Comparison of ENCODE assay signal across 8 cellular contexts in the genomic region with DNA sequence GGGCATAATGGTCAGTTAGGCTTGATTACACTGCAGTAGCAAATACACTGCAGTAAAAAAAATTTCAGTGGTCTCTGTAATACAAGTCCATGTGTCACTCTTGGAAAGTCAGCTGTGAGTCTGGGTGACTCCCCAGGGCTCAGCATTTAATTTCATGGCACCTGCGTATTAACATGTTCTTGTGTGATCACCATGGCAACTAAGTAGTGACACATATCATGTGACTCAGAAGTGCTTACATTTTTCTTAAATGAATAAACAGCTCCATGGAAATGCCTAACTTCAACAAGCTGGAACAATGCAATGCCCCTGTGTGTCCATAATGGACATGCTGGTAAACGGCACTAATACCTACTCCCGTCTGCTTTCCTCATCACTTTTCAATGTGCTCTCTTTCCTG.
DNase-seq lines count a peak whose midpoint lies in the region; ATAC-seq and TF ChIP-seq lines count a peak whose summit lies in the region.

No MANE protein-coding gene starts in this region.

- H3K4me3 ChIP-seq in mesenchymal stem cell (ENCODE audit: insufficient read depth in 1 of 2, low read depth in 1 of 2, low read length in 2 of 2) (no peak overlapping the region), heart left ventricle (no peak overlapping the region), coronary artery (no peak overlapping the region)

- H4K8ac ChIP-seq in mesenchymal stem cell (ENCODE audit: low read length) = no peak overlapping the region

- H3K18ac ChIP-seq in mesenchymal stem cell (ENCODE audit: low read depth in 1 of 2, low read length in 2 of 2) = no peak overlapping the region

- WGBS in mesenchymal stem cell = 20% methylated on average over 3 of the region's 3 CpGs
- 64 to 75% (median 72%) methylated on average over 3 of the region's 3 CpGs for WGBS in heart left ventricle, 4 donors

- no peak overlapping the region for H2BK5ac ChIP-seq in mesenchymal stem cell (ENCODE audit: low read depth, low read length, poor library complexity, severe bottlenecking)

- H3K27me3 ChIP-seq in mesenchymal stem cell (ENCODE audit: control insufficient read depth in 1 of 2, insufficient read depth in 1 of 2, low read length in 2 of 2) = no peaks in the 10 kb centered on the region
- H3K27me3 ChIP-seq in heart left ventricle = peaks cover 0 to 3% (median 0%) of the 10 kb centered on the region in 9 donors

- TF ChIP-seq POLR2A in heart left ventricle (IDR thresholded peaks at IDR 0.05) = no peak

- intact Hi-C loops in heart left ventricle (cut with DNase I) = no loop called here

- H3K79me1 ChIP-seq in mesenchymal stem cell (replicated peaks; ENCODE audit: low read length, poor library complexity, severe bottlenecking) = no peaks in the 10 kb centered on the region

- H2AFZ ChIP-seq in mesenchymal stem cell (ENCODE audit: low read depth, low read length) = no peak overlapping the region

- H3K4me1 ChIP-seq in mesenchymal stem cell (ENCODE audit: control insufficient read depth, insufficient read depth, low read depth, low read length) = no peaks in the 10 kb centered on the region
- no peaks in the 10 kb centered on the region for H3K4me1 ChIP-seq in heart left ventricle

- H3K36me3 ChIP-seq in mesenchymal stem cell (ENCODE audit: control insufficient read depth in 1 of 2, insufficient read depth in 2 of 2, low read depth in 1 of 2, low read length in 2 of 2) (no peaks in the 10 kb centered on the region), heart left ventricle (no peaks in the 10 kb centered on the region)

- DNase-seq in DMS53 treated with DMSO at 0.1 percent for 48 hours (lab: John Stamatoyannopoulos, UW; ENCODE audit: unreplicated experiment) (peak; percentile 78), NCI-H1436 treated with DMSO at 0.1 percent for 48 hours (lab: John Stamatoyannopoulos, UW) (peak; percentile 88), amniotic epithelial cell (ENCODE audit: low read depth) (peak; percentile 34), mesenchymal stem cell (peak; percentile 93), HuH-7.5 (ENCODE audit: low spot score) (no peak), heart left ventricle (no peak), coronary artery (ENCODE audit: low spot score) (no peak)
- no peak for DNase-seq in activated T-cell treated with anti-CD3 and anti-CD28 coated beads, Interleukin-2, amount 50 U/mL, for 1 hour

- H4K91ac ChIP-seq in mesenchymal stem cell (ENCODE audit: low read length) = no peak overlapping the region

- H2AK5ac ChIP-seq in mesenchymal stem cell (ENCODE audit: low read length, severe bottlenecking) = no peak overlapping the region

- H3K23ac ChIP-seq in mesenchymal stem cell (ENCODE audit: low read length in 2 of 2) = no peak overlapping the region

- no peak overlapping the region for H3K4me2 ChIP-seq in mesenchymal stem cell (ENCODE audit: low read length, poor library complexity, severe bottlenecking)

- no peak overlapping the region for H2BK15ac ChIP-seq in mesenchymal stem cell (ENCODE audit: low read depth, poor library complexity, severe bottlenecking)

- no peak overlapping the region for H3K4ac ChIP-seq in mesenchymal stem cell (ENCODE audit: low read depth in 1 of 2, low read length in 2 of 2)

- no peak overlapping the region for H3K14ac ChIP-seq in mesenchymal stem cell (ENCODE audit: low read length in 2 of 2)

- H3K9me3 ChIP-seq in mesenchymal stem cell (ENCODE audit: control insufficient read depth, low read length) (no peaks in the 10 kb centered on the region), heart left ventricle (no peaks in the 10 kb centered on the region)

- no peak for TF ChIP-seq CTCF in heart left ventricle (IDR thresholded peaks at IDR 0.05)
- TF ChIP-seq CTCF in coronary artery (IDR thresholded peaks at IDR 0.05) = no peak

- ATAC-seq in heart left ventricle = no peak

- peak overlapping the region; percentile 43 for H3K9ac ChIP-seq in mesenchymal stem cell (ENCODE audit: low read length)

- no peak overlapping the region for H3K27ac ChIP-seq in mesenchymal stem cell (ENCODE audit: low read length, poor library complexity, severe bottlenecking)
- no peak overlapping the region for H3K27ac ChIP-seq in heart left ventricle
- no peak overlapping the region for H3K27ac ChIP-seq in coronary artery

- no peak overlapping the region for H2BK12ac ChIP-seq in mesenchymal stem cell (ENCODE audit: low read length in 2 of 2)

- H2BK120ac ChIP-seq in mesenchymal stem cell (ENCODE audit: low read depth, low read length) = no peak overlapping the region

Comparison
In these comparisons a context has a peak if more than half of its experiments do, and no peak if none do; other contexts are left out.
1. DNase-seq: peak in DMS53 treated with DMSO at 0.1 percent for 48 hours (single experiment), NCI-H1436 treated with DMSO at 0.1 percent for 48 hours (single experiment), amniotic epithelial cell (single experiment) and mesenchymal stem cell (single experiment); none in activated T-cell treated with anti-CD3 and anti-CD28 coated beads, Interleukin-2, amount 50 U/mL, for 1 hour (single experiment), HuH-7.5 (single experiment), heart left ventricle (0 of 5) and coronary artery (single experiment).